In the genomic region with DNA sequence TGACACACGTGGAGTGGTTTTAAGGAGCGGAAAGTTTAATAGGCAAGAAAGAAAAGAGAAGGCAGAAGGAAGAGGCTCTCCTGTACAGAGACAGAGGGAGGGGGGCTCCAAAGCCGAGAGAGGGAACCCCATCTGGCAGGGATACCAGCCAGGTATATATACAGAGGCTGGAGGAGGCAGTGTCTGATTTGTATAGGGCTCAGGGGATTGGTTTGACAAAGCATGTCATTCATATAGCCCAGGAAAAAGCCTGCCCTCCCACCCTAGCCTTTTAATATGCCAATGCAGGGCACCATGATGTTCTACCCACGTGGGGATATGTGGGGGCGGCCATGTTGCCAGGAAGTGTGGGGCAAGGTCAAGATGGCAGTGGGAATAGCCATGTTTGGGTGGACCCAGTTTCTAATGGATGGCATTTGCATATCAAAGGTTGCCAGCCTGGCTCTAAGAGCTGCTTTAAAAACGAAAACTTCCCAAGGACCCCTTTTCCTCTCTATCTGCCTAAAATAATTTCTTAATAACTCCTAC, we compare ENCODE assay signal across 9 cellular contexts. TPM values are rescaled to one million over a fixed set of nuclear protein-coding genes. Genes with fewer than 3 reads are reported as not detected.
"Had no signal": no experiment of that assay in that cellular context is flagged by ENCODE, and none has a peak within 500 bp of the region (broad histone marks: within the 10 kb centered on the region; RNA-seq: fewer than 3 reads in every experiment).

No MANE protein-coding gene starts in this region.

RNA-seq across cellular contexts. Expression of gene TMPRSS11E, which starts 57.8 kb away (rescaled TPM):
- total RNA-seq: HepG2, HT1080, IMR-90, NCI-H460, PC-9, Peyer's patch, Right ventricle myocardium inferior, RPMI7951, SJCRH30 had no signal
- polyA plus RNA-seq: HepG2, IMR-90 had no signal
